In genomic region chr1:34884961-34885360, GRCh38 we compare ENCODE assay signal across 1 cellular context.
TF ChIP-seq lines count a peak whose summit lies in the region.

No MANE protein-coding gene starts in this region.

TF ChIP-seq in K562, 482 proteins besides CTCF, POLR2A, EP300 and RAD21:
- no peak for TF ChIP-seq XRCC4 (IDR thresholded peaks at IDR 0.05; ENCODE audit: extremely low read depth, insufficient read depth, insufficient read length)
- no peak for TF ChIP-seq RAD51 (IDR thresholded peaks at IDR 0.05; ENCODE audit: borderline replicate concordance, low read depth)
- TF ChIP-seq SETDB1 (IDR thresholded peaks at IDR 0.05; ENCODE audit: low read length), result no peak
- no peak for TF ChIP-seq CBX1 (IDR thresholded peaks at IDR 0.05; ENCODE audit: low read depth)
- no peak for TF ChIP-seq ZBTB26 (CRISPR knock-in tag; IDR thresholded peaks at IDR 0.05)
- TF ChIP-seq ZBTB34 (CRISPR knock-in tag; IDR thresholded peaks at IDR 0.05), result no peak
- no peak for TF ChIP-seq ERF (CRISPR knock-in tag; IDR thresholded peaks at IDR 0.05)
- 0 out of 2 replicates have a peak, but pooled peaks have one; percentile 9 for TF ChIP-seq EGR1 (conservative IDR thresholded peaks at IDR 0.05)
- TF ChIP-seq YY1 (IDR thresholded peaks at IDR 0.05; ENCODE audit: borderline replicate concordance in 1 of 3, control insufficient read depth in 1 of 3, extremely low read depth in 1 of 3, insufficient read depth in 3 of 3, insufficient read length in 1 of 3, insufficient replicate concordance in 2 of 3, low read depth in 1 of 3, low read length in 2 of 3), result peak in 1 of 3 experiments; percentile 22
- TF ChIP-seq BMI1 (IDR thresholded peaks at IDR 0.05; ENCODE audit: low read length), result no peak
- no peak for TF ChIP-seq BRD9 (IDR thresholded peaks at IDR 0.05; ENCODE audit: low read depth, partially characterized antibody)
- TF ChIP-seq HOMEZ (CRISPR knock-in tag; IDR thresholded peaks at IDR 0.05), result no peak
- no peak for TF ChIP-seq ATF7 (IDR thresholded peaks at IDR 0.05)
- TF ChIP-seq IRF1 (CRISPR knock-in tag; IDR thresholded peaks at IDR 0.05; ENCODE audit: borderline replicate concordance), result no peak
- TF ChIP-seq ZC3H11A (IDR thresholded peaks at IDR 0.05; ENCODE audit: low read depth, low read length), result no peak
